In the genomic region with DNA sequence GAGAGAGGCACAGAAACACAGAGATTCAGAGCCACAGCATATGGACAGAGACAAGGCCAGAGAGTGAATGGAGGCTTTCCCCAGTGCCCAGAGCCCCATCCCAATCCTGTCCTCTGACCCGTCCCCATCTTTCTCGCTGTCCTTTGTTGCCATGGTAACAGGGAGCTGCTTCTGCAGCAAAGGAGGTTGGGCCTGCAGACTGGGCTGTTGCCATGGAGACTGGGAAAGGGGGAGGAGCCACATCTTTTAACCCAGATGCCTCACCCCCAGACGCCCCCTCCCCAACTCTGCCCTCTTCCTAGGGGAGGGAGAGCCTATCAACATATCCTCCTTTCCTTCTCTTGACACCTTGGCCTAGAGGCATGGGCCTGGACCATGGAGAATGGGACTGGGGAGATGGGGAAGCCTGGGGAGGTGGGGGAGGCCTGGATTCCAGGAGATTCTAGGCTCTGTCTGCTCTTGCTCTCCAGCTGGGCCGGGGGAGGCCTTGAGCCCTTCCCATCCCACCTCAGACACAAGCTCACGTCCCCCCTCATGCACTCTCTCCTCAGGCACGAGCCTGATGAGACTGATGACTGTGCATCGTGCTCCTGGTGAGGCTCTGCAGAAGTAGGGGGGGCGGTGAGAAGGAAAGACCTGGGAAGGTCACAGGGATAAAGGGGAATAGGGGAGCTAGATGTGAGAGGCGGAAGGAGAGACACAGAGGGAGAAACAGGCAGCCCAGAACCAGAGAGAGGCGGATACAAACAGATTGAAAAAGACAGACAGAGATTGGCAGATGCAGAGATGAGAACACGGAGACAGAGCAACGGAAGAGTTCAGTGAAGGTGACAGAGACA, we compare ENCODE assay signal across 11 cellular contexts. TPM values are rescaled to one million over a fixed set of nuclear protein-coding genes. Genes with fewer than 3 reads are reported as not detected.
DNase-seq lines count a peak whose midpoint lies in the region; ATAC-seq lines count a peak whose summit lies in the region.
"Had no signal": no experiment of that assay in that cellular context is flagged by ENCODE, and none has a peak within 500 bp of the region (broad histone marks: within the 10 kb centered on the region; RNA-seq: fewer than 3 reads in every experiment).

No MANE protein-coding gene starts in this region.

- peaks cover 0 to 2% (median 0%) of the 10 kb centered on the region in 8 donors for H3K9me3 Mint-ChIP-seq in CD4-positive, alpha-beta memory T cell

- H3K4me3 ChIP-seq in BLaER1, result no peak overlapping the region
- H3K4me3 ChIP-seq in CD4-positive, alpha-beta memory T cell (ENCODE audit: low read length in 2 of 2), result no peak overlapping the region
- H3K4me3 ChIP-seq: SK-N-MC had no signal

- peaks cover 15% of the 10 kb centered on the region for H4K20me1 ChIP-seq in BLaER1

- no peaks in the 10 kb centered on the region for H3K36me3 Mint-ChIP-seq in CD4-positive, alpha-beta memory T cell
- H3K36me3 Mint-ChIP-seq: IgD-negative memory B cell had no signal

- H3K4me2 ChIP-seq in BLaER1, result peak overlapping the region; percentile 100

- H3K4me1 Mint-ChIP-seq in CD4-positive, alpha-beta memory T cell, result peaks cover 23 to 47% (median 28%) of the 10 kb centered on the region in 4 donors

- DNase-seq in ELF-1 (ENCODE audit: low read depth, low spot score) (peak; percentile 67), NCI-H524 (lab: John Stamatoyannopoulos, UW) (peak; percentile 84 to 94), iPS-NIHi11 (ENCODE audit: low spot score) (peak; percentile 87), AG20443 (ENCODE audit: low spot score) (no peak)
- no peak for DNase-seq in activated CD8-positive, alpha-beta memory T cell treated with anti-CD3 and anti-CD28 coated beads for 24 hours
- no peak for DNase-seq in CD4-positive, alpha-beta memory T cell

- no peak overlapping the region for H3K9ac ChIP-seq in BLaER1

- H3K4me1 ChIP-seq in BLaER1, result peaks cover 64% of the 10 kb centered on the region
- peaks cover 28% of the 10 kb centered on the region for H3K4me1 ChIP-seq in CD4-positive, alpha-beta memory T cell (ENCODE audit: insufficient read depth, low read length)

- POLR2A ChIA-PET in CD4-positive, alpha-beta memory T cell (lab: Charles Lee; ENCODE audit: partially characterized antibody), result interaction anchor here (0.7 kb wide), 1 partner anchor 37 kb away, joined by 3 read pairs; a partner anchor contains a TSS

- no peak overlapping the region for H3K27ac Mint-ChIP-seq in CD4-positive, alpha-beta memory T cell

- H3K4me3 Mint-ChIP-seq in CD4-positive, alpha-beta memory T cell, result peak overlapping the region in 4 of 8 donors; percentile 27 to 75 (median 62)

- CTCF ChIA-PET in CD4-positive, alpha-beta memory T cell (lab: Charles Lee; ENCODE audit: partially characterized antibody), result no interaction called here

- H3K36me3 ChIP-seq in BLaER1, result peaks cover 10% of the 10 kb centered on the region
- H3K36me3 ChIP-seq in CD4-positive, alpha-beta memory T cell (ENCODE audit: insufficient read depth, low read length), result no peaks in the 10 kb centered on the region
- H3K36me3 ChIP-seq: heart left ventricle had no signal

- no peak overlapping the region for H3K27ac ChIP-seq in BLaER1
- H3K27ac ChIP-seq in CD4-positive, alpha-beta memory T cell (ENCODE audit: low read depth, low read length), result no peak overlapping the region
- H3K27ac ChIP-seq: heart left ventricle, SK-N-MC had no signal

- H3K9me3 ChIP-seq in BLaER1, result no peaks in the 10 kb centered on the region
- no peaks in the 10 kb centered on the region for H3K9me3 ChIP-seq in CD4-positive, alpha-beta memory T cell (ENCODE audit: control insufficient read depth in 1 of 2, low read length in 2 of 2)
- H3K9me3 ChIP-seq: heart left ventricle had no signal

- intact Hi-C loops in CD4-positive, alpha-beta memory T cell (cut with micrococcal nuclease), result no loop called here

- H3K27me3 Mint-ChIP-seq in CD4-positive, alpha-beta memory T cell, result peaks cover 45 to 50% of the 10 kb centered on the region in 2 donors

- peaks cover 11% of the 10 kb centered on the region for H3K27me3 ChIP-seq in BLaER1
- peaks cover 33% of the 10 kb centered on the region for H3K27me3 ChIP-seq in CD4-positive, alpha-beta memory T cell (ENCODE audit: insufficient read depth, low read length)

- no peak for ATAC-seq in GM19452 (IDR thresholded peaks at IDR 0.05; ENCODE audit: unreplicated experiment)

RNA-seq across cellular contexts. Expression of a gene that starts 2.1 kb away (rescaled TPM):
- 1 to 10 TPM; 2.7 to 3.5 TPM for total RNA-seq in CD4-positive, alpha-beta memory T cell
- under 1 TPM; 0.89 to 0.95 TPM for polyA plus RNA-seq in CD4-positive, alpha-beta memory T cell

RNA-seq across cellular contexts. Expression of a gene that starts 37.1 kb away (rescaled TPM):
- 100 to 1,000 TPM in 1 of 2 experiments, 10 to 100 TPM in 1; 97.4 to 100 TPM for total RNA-seq in CD4-positive, alpha-beta memory T cell
- 100 to 1,000 TPM; 198 to 256 TPM for polyA plus RNA-seq in CD4-positive, alpha-beta memory T cell

Comparison
In these comparisons a context has a peak if more than half of its experiments do, and no peak if none do; other contexts are left out.
1. DNase-seq: peak in ELF-1 (single experiment), NCI-H524 (2 of 2) and iPS-NIHi11 (single experiment); none in AG20443 (single experiment), activated CD8-positive, alpha-beta memory T cell treated with anti-CD3 and anti-CD28 coated beads for 24 hours (single experiment) and CD4-positive, alpha-beta memory T cell (0 of 5).